6 cellular contexts compared by ENCODE assay signal in the genomic region with DNA sequence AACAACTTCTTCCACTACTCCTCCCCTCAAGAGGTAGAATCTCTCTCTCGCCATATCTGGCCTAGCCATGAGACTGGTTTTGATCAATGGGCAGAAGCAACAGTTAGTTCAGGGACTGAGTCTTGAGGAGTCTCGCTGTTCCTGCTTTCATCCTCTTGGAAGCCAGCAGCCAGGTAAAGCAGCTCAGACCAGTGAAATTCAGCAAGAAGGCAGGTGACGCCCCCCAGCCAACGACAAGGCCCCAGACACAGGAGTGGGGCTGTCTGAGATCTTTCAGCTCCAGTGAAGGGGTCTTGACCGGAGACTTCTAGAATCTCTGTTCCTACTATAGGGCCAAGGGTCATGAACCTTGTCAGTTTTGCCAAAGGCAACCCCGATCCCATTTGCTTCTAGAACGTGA.
"Had no signal": no experiment of that assay in that cellular context is flagged by ENCODE, and none has a peak within 500 bp of the region (broad histone marks: within the 10 kb centered on the region; RNA-seq: fewer than 3 reads in every experiment).

No MANE protein-coding gene starts in this region.

- H3K4me3 Mint-ChIP-seq: HFFc6 had no signal

- H3K9me3 ChIP-seq: HAP-1 had no signal

- H3K4me3 ChIP-seq: GM23248, HAP-1 had no signal

- H3K27ac ChIP-seq: GM23248 had no signal

- H3K9me3 Mint-ChIP-seq: HFFc6 had no signal

- ATAC-seq: HCT116 had no signal

- H3K27ac Mint-ChIP-seq: HFFc6 had no signal

- DNase-seq: GM23248, GOT3, HFFc6, IMR-90 had no signal

- H3K36me3 ChIP-seq: HAP-1 had no signal
